ENCODE assay signal across 1 cellular context in the genomic region with DNA sequence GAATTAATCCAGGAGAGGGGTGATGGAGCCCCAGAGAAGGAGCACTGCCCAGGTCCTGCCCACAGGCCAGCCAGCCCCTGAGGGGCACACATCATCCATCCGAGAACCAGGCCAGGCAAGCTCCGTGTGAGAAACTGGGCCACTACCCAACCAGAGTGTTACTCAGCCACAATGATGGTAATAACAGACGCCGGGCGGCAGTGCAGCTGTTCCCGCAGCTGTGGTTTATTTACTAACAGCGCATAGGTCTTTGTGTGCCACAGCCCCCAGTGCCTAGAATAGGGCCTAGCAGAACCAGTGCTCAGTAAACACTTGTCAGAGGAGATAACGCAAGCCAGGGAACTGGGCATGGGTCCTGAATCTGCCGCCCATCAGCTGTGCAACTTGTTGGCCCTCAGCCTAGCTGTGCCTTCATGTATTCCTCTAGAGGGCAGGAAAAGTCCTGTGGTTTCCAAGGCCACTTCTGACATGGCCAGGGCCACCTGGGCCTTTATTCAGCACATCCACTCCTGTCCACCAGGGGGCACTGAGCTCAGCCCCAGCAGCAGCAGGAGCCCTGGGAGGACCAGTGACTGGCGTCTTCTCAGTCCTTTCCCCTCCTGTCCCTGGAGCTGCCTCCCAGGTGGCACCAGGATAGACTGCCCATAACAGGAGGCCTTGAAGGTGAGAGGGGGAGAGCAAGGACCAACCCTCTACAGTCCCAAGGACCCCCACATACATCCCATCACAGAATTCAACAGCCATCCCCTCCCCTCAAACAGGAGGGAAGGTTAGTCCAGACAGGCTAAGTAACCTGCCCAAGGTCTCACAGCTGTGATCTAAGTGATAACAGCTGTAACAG.
A peak's percentile ranks its signal among the peaks of the same experiment; 100 is the strongest.
TF ChIP-seq lines count a peak whose summit lies in the region.

No MANE protein-coding gene starts in this region.

TF ChIP-seq in K562, 482 proteins besides CTCF, POLR2A, EP300 and RAD21 (continues in another document):
- TF ChIP-seq POU5F1 (IDR thresholded peaks at IDR 0.05; ENCODE audit: borderline replicate concordance, low read depth, low read length, partially characterized antibody) (peak; percentile 12), RCOR1 (IDR thresholded peaks at IDR 0.05; ENCODE audit: borderline replicate concordance in 1 of 2, low read depth in 2 of 2, low read length in 2 of 2) (peak in 1 of 2 experiments; percentile 51; a peak in 1 of 4 replicates), CBFB (CRISPR knock-in tag; IDR thresholded peaks at IDR 0.05) (peak; percentile 77), RUNX1 (IDR thresholded peaks at IDR 0.05; ENCODE audit: low read depth) (no peak), KLF10 (CRISPR knock-in tag; IDR thresholded peaks at IDR 0.05) (no peak), CTBP1 (IDR thresholded peaks at IDR 0.05; ENCODE audit: borderline replicate concordance) (peak; percentile 56; the same call in 1 of the 2 replicates), SMAD4 (CRISPR knock-in tag; conservative IDR thresholded peaks at IDR 0.05) (no peak), MAZ (CRISPR knock-in tag; conservative IDR thresholded peaks at IDR 0.05 in 1 of 2, IDR thresholded peaks at IDR 0.05 in 1 of 2) (peak in 1 of 2 experiments; percentile 68; a peak in 1 of 4 replicates), POLR2G (IDR thresholded peaks at IDR 0.05; ENCODE audit: low read depth, low read length) (peak; percentile 22; the same call in 1 of the 2 replicates), HDAC6 (IDR thresholded peaks at IDR 0.05; ENCODE audit: low read depth, low read length) (no peak), YY1 (IDR thresholded peaks at IDR 0.05; ENCODE audit: borderline replicate concordance in 1 of 3, control insufficient read depth in 1 of 3, extremely low read depth in 1 of 3, insufficient read depth in 3 of 3, insufficient read length in 1 of 3, insufficient replicate concordance in 2 of 3, low read depth in 1 of 3, low read length in 2 of 3) (peak in 1 of 3 experiments; percentile 13), ATF7 (IDR thresholded peaks at IDR 0.05) (peak; percentile 36; the same call in 1 of the 2 replicates), JUNB (CRISPR knock-in tag; conservative IDR thresholded peaks at IDR 0.05) (no peak), JUND (IDR thresholded peaks at IDR 0.05; ENCODE audit: borderline replicate concordance, low read depth, low read length) (peak; percentile 34; the same call in 1 of the 2 replicates), JUND (tag; IDR thresholded peaks at IDR 0.05; ENCODE audit: borderline replicate concordance, low read depth, low read length) (no peak; the same call in 2 of the 3 replicates), ELF2 (CRISPR knock-in tag; IDR thresholded peaks at IDR 0.05) (no peak), TBP (optimal IDR thresholded peaks at IDR 0.05; ENCODE audit: low read depth, low read length) (peak; percentile 20), TCF7L2 (IDR thresholded peaks at IDR 0.05; ENCODE audit: low read depth, low read length) (no peak), ETV6 (IDR thresholded peaks at IDR 0.05; ENCODE audit: borderline replicate concordance in 1 of 2, low read depth in 2 of 2, low read length in 1 of 2) (no peak), ETV6 (CRISPR knock-in tag; IDR thresholded peaks at IDR 0.05; ENCODE audit: borderline replicate concordance) (no peak), DPF2 (IDR thresholded peaks at IDR 0.05) (no peak), ESRRA (IDR thresholded peaks at IDR 0.05; ENCODE audit: borderline replicate concordance, low read depth) (peak; percentile 19; the same call in 1 of the 2 replicates), CC2D1A (IDR thresholded peaks at IDR 0.05) (no peak), ZNF263 (CRISPR knock-in tag; IDR thresholded peaks at IDR 0.05; ENCODE audit: borderline replicate concordance) (peak; percentile 71; the same call in 1 of the 2 replicates), CBX3 (IDR thresholded peaks at IDR 0.05; ENCODE audit: borderline replicate concordance in 1 of 2, low read length in 2 of 2) (0 out of 3 replicates have a peak, but pooled peaks of 1 of the 2 experiments have one; percentile 72), ZNF316 (IDR thresholded peaks at IDR 0.05) (peak; percentile 80), CBFA2T3 (IDR thresholded peaks at IDR 0.05) (0 out of 2 replicates have a peak, but pooled peaks have one; percentile 5), SOX6 (IDR thresholded peaks at IDR 0.05) (0 out of 2 replicates have a peak, but pooled peaks have one; percentile 23)
- TF ChIP-seq, protein P1, sequence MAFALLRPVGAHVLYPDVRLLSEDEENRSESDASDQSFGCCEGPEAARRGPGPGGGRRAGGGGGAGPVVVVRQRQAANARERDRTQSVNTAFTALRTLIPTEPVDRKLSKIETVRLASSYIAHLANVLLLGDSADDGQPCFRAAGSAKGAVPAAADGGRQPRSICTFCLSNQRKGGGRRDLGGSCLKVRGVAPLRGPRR (CRISPR knock-in tag; IDR thresholded peaks at IDR 0.05): no peak
- TF ChIP-seq, protein P2, sequence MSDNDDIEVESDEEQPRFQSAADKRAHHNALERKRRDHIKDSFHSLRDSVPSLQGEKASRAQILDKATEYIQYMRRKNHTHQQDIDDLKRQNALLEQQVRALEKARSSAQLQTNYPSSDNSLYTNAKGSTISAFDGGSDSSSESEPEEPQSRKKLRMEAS (CRISPR knock-in tag; IDR thresholded peaks at IDR 0.05): 0 out of 2 replicates have a peak, but pooled peaks have one; percentile 56
- TF ChIP-seq, protein P3, sequence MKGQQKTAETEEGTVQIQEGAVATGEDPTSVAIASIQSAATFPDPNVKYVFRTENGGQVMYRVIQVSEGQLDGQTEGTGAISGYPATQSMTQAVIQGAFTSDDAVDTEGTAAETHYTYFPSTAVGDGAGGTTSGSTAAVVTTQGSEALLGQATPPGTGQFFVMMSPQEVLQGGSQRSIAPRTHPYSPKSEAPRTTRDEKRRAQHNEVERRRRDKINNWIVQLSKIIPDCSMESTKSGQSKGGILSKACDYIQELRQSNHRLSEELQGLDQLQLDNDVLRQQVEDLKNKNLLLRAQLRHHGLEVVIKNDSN (CRISPR knock-in tag; IDR thresholded peaks at IDR 0.05): peak; percentile 26; the same call in 1 of the 2 replicates
- TF ChIP-seq, protein P4, sequence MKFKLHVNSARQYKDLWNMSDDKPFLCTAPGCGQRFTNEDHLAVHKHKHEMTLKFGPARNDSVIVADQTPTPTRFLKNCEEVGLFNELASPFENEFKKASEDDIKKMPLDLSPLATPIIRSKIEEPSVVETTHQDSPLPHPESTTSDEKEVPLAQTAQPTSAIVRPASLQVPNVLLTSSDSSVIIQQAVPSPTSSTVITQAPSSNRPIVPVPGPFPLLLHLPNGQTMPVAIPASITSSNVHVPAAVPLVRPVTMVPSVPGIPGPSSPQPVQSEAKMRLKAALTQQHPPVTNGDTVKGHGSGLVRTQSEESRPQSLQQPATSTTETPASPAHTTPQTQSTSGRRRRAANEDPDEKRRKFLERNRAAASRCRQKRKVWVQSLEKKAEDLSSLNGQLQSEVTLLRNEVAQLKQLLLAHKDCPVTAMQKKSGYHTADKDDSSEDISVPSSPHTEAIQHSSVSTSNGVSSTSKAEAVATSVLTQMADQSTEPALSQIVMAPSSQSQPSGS (CRISPR knock-in tag; IDR thresholded peaks at IDR 0.05): no peak
- TF ChIP-seq, protein P5, sequence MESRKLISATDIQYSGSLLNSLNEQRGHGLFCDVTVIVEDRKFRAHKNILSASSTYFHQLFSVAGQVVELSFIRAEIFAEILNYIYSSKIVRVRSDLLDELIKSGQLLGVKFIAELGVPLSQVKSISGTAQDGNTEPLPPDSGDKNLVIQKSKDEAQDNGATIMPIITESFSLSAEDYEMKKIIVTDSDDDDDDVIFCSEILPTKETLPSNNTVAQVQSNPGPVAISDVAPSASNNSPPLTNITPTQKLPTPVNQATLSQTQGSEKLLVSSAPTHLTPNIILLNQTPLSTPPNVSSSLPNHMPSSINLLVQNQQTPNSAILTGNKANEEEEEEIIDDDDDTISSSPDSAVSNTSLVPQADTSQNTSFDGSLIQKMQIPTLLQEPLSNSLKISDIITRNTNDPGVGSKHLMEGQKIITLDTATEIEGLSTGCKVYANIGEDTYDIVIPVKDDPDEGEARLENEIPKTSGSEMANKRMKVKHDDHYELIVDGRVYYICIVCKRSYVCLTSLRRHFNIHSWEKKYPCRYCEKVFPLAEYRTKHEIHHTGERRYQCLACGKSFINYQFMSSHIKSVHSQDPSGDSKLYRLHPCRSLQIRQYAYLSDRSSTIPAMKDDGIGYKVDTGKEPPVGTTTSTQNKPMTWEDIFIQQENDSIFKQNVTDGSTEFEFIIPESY (CRISPR knock-in tag; IDR thresholded peaks at IDR 0.05): peak; percentile 55
- TF ChIP-seq, protein P6, sequence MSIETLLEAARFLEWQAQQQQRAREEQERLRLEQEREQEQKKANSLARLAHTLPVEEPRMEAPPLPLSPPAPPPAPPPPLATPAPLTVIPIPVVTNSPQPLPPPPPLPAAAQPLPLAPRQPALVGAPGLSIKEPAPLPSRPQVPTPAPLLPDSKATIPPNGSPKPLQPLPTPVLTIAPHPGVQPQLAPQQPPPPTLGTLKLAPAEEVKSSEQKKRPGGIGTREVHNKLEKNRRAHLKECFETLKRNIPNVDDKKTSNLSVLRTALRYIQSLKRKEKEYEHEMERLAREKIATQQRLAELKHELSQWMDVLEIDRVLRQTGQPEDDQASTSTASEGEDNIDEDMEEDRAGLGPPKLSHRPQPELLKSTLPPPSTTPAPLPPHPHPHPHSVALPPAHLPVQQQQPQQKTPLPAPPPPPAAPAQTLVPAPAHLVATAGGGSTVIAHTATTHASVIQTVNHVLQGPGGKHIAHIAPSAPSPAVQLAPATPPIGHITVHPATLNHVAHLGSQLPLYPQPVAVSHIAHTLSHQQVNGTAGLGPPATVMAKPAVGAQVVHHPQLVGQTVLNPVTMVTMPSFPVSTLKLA (conservative IDR thresholded peaks at IDR 0.05): peak in 1 of 2 experiments; percentile 38; a peak in 1 of 4 replicates
- TF ChIP-seq, protein P7, sequence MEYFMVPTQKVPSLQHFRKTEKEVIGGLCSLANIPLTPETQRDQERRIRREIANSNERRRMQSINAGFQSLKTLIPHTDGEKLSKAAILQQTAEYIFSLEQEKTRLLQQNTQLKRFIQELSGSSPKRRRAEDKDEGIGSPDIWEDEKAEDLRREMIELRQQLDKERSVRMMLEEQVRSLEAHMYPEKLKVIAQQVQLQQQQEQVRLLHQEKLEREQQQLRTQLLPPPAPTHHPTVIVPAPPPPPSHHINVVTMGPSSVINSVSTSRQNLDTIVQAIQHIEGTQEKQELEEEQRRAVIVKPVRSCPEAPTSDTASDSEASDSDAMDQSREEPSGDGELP (CRISPR knock-in tag; IDR thresholded peaks at IDR 0.05; ENCODE audit: borderline replicate concordance): peak; percentile 91
- TF ChIP-seq, protein P8, sequence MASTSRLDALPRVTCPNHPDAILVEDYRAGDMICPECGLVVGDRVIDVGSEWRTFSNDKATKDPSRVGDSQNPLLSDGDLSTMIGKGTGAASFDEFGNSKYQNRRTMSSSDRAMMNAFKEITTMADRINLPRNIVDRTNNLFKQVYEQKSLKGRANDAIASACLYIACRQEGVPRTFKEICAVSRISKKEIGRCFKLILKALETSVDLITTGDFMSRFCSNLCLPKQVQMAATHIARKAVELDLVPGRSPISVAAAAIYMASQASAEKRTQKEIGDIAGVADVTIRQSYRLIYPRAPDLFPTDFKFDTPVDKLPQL (IDR thresholded peaks at IDR 0.05; ENCODE audit: extremely low read depth, insufficient read length): no peak
- TF ChIP-seq, protein P9, sequence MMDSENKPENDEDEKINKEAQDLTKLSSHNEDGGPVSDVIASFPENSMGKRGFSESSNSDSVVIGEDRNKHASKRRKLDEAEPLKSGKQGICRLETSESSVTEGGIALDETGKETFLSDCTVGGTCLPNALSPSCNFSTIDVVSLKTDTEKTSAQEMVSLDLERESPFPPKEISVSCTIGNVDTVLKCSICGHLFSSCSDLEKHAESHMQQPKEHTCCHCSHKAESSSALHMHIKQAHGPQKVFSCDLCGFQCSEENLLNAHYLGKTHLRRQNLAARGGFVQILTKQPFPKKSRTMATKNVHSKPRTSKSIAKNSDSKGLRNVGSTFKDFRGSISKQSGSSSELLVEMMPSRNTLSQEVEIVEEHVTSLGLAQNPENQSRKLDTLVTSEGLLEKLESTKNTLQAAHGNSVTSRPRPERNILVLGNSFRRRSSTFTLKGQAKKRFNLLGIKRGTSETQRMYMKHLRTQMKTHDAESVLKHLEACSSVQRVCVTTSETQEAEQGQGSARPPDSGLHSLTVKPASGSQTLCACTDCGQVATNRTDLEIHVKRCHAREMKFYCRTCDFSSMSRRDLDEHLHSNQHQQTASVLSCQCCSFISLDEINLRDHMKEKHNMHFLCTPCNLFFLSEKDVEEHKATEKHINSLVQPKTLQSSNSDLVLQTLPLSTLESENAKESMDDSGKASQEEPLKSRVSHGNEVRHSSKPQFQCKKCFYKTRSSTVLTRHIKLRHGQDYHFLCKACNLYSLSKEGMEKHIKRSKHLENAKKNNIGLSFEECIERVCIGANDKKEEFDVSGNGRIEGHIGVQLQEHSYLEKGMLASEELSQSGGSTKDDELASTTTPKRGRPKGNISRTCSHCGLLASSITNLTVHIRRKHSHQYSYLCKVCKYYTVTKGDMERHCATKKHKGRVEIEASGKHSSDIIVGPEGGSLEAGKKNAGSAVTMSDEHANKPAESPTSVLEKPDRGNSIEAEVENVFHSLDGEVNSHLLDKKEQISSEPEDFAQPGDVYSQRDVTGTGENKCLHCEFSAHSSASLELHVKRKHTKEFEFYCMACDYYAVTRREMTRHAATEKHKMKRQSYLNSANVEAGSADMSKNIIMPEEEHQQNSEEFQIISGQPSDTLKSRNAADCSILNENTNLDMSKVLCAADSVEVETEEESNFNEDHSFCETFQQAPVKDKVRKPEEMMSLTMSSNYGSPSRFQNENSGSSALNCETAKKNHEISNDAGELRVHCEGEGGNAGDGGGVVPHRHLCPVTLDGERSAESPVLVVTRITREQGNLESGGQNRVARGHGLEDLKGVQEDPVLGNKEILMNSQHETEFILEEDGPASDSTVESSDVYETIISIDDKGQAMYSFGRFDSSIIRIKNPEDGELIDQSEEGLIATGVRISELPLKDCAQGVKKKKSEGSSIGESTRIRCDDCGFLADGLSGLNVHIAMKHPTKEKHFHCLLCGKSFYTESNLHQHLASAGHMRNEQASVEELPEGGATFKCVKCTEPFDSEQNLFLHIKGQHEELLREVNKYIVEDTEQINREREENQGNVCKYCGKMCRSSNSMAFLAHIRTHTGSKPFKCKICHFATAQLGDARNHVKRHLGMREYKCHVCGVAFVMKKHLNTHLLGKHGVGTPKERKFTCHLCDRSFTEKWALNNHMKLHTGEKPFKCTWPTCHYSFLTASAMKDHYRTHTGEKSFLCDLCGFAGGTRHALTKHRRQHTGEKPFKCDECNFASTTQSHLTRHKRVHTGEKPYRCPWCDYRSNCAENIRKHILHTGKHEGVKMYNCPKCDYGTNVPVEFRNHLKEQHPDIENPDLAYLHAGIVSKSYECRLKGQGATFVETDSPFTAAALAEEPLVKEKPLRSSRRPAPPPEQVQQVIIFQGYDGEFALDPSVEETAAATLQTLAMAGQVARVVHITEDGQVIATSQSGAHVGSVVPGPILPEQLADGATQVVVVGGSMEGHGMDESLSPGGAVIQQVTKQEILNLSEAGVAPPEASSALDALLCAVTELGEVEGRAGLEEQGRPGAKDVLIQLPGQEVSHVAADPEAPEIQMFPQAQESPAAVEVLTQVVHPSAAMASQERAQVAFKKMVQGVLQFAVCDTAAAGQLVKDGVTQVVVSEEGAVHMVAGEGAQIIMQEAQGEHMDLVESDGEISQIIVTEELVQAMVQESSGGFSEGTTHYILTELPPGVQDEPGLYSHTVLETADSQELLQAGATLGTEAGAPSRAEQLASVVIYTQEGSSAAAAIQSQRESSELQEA (IDR thresholded peaks at IDR 0.05; ENCODE audit: low read depth): no peak
- TF ChIP-seq, protein P10, sequence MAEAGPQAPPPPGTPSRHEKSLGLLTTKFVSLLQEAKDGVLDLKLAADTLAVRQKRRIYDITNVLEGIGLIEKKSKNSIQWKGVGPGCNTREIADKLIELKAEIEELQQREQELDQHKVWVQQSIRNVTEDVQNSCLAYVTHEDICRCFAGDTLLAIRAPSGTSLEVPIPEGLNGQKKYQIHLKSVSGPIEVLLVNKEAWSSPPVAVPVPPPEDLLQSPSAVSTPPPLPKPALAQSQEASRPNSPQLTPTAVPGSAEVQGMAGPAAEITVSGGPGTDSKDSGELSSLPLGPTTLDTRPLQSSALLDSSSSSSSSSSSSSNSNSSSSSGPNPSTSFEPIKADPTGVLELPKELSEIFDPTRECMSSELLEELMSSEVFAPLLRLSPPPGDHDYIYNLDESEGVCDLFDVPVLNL (CRISPR knock-in tag; IDR thresholded peaks at IDR 0.05; ENCODE audit: low read depth): no peak
